ENCODE assay signal across 28 cellular contexts in genomic region chr22:46159212-46159611, GRCh38. TPM values are rescaled to one million over a fixed set of nuclear protein-coding genes. Genes with fewer than 3 reads are reported as not detected.
DNase-seq lines count a peak whose midpoint lies in the region; ATAC-seq, FAIRE-seq and TF ChIP-seq lines count a peak whose summit lies in the region.
"Had no signal": no experiment of that assay in that cellular context is flagged by ENCODE, and none has a peak within 500 bp of the region (broad histone marks: within the 10 kb centered on the region; RNA-seq: fewer than 3 reads in every experiment).

No MANE protein-coding gene starts in this region.

- no peak for DNase-seq in HCT116 (ENCODE audit: low read depth, low spot score)
- DNase-seq in PC-3, result no peak
- no peak for DNase-seq in astrocyte (ENCODE audit: low read depth)
- no peak for DNase-seq in activated CD4-positive, alpha-beta memory T cell treated with anti-CD3 and anti-CD28 coated beads, Interleukin-2, amount 10 ng/mL, durations not matched to agents 7 days and 5 days
- DNase-seq in activated naive CD4-positive, alpha-beta T cell treated with Interleukin-2 at 50 U/mL for 16 hours, result no peak
- DNase-seq in osteocyte (ENCODE audit: extremely low spot score, unreplicated experiment), result no peak
- no peak for DNase-seq in cerebellar nuclear complex (lab: John Stamatoyannopoulos, UW)
- DNase-seq: 8988T; ACHN; BE2C; C1 segment of cervical spinal cord; CD4-positive, alpha-beta memory T cell; CD4-positive, CD25-positive, alpha-beta regulatory T cell; CD8-positive, alpha-beta memory T cell; COR-L47; DMS 273 treated with DMSO at 0.1 percent for 48 hours; DMS153; DMS53; DND-41; EL; GDM1 had no signal

- 0 out of 2 replicates have a peak, but pooled peaks have one; percentile 28 for ATAC-seq in HCT116
- ATAC-seq in PC-3, result no peak
- ATAC-seq: GM12878 had no signal

- TF ChIP-seq CTCF in HCT116 (IDR thresholded peaks at IDR 0.05 in 2 of 3, conservative IDR thresholded peaks at IDR 0.05 in 1 of 3; ENCODE audit: borderline replicate concordance in 1 of 3, insufficient read depth in 1 of 3, low read depth in 2 of 3, low read length in 2 of 3), result no peak
- TF ChIP-seq CTCF in PC-3 (conservative IDR thresholded peaks at IDR 0.05; ENCODE audit: low read depth, low read length), result no peak
- no peak for TF ChIP-seq CTCF in astrocyte (IDR thresholded peaks at IDR 0.05; ENCODE audit: insufficient read depth, low read depth, low read length)
- TF ChIP-seq CTCF in liver (IDR thresholded peaks at IDR 0.05; ENCODE audit: low read depth, low read length, missing input control), result no peak
- TF ChIP-seq CTCF in osteocyte (IDR thresholded peaks at IDR 0.05), result no peak

- intact Hi-C loops in HCT116 (cut with micrococcal nuclease), result loop anchor here (10.0 kb wide), 1 partner anchor 86 kb away; no protein-coding TSS in a partner anchor
- intact Hi-C loops in PC-3 (cut with micrococcal nuclease), result no loop called here

- H3K4me1 ChIP-seq in HCT116 (ENCODE audit: control insufficient read depth in 1 of 2, insufficient read depth in 2 of 2, low read length in 2 of 2), result peaks cover 13 to 25% of the 10 kb centered on the region in 2 experiments
- H3K4me1 ChIP-seq in PC-3 (ENCODE audit: insufficient read depth, low read length), result peaks cover 14% of the 10 kb centered on the region
- H3K4me1 ChIP-seq in astrocyte (ENCODE audit: insufficient read depth, low read length), result peaks cover 9% of the 10 kb centered on the region
- peaks cover 28 to 90% (median 85%) of the 10 kb centered on the region in 4 donors for H3K4me1 ChIP-seq in liver (ENCODE audit: control insufficient read depth in 4 of 4, insufficient read depth in 4 of 4, low read length in 3 of 4)
- H3K4me1 ChIP-seq: BE2C had no signal

- H2AFZ ChIP-seq in HCT116 (ENCODE audit: low read depth, low read length, poor library complexity, severe bottlenecking), result no peak overlapping the region
- no peak overlapping the region for H2AFZ ChIP-seq in PC-3 (ENCODE audit: low read length)
- H2AFZ ChIP-seq in astrocyte (ENCODE audit: low read depth, low read length), result no peak overlapping the region

- H3K9me3 ChIP-seq in HCT116 (ENCODE audit: control insufficient read depth in 1 of 2, insufficient read depth in 1 of 2, low read depth in 1 of 2, low read length in 2 of 2) (no peaks in the 10 kb centered on the region), PC-3 (ENCODE audit: low read length) (no peaks in the 10 kb centered on the region), astrocyte (ENCODE audit: insufficient read depth, low read depth, low read length) (no peaks in the 10 kb centered on the region), liver (ENCODE audit: control insufficient read depth in 4 of 4, low read length in 3 of 4) (no peaks in the 10 kb centered on the region)
- H3K9me3 ChIP-seq: BE2C, BLaER1 had no signal

- no peak for FAIRE-seq in astrocyte (lab: Jason Lieb, UNC)
- FAIRE-seq: A204.1, GM12878, GM12892, GM18507 had no signal

- H3K9ac ChIP-seq in HCT116 (ENCODE audit: low read length) (no peak overlapping the region), PC-3 (ENCODE audit: low read length) (peak overlapping the region; percentile 30; the same call in 1 of the 2 replicates), astrocyte (ENCODE audit: low read length) (no peak overlapping the region), liver (ENCODE audit: low read depth in 1 of 2, low read length in 2 of 2) (peak overlapping the region in 1 of 2 donors; percentile 27)
- H3K9ac ChIP-seq: BLaER1 had no signal

- H3K27ac ChIP-seq in HCT116 (ENCODE audit: low read depth, low read length) (no peak overlapping the region), PC-3 (ENCODE audit: low read length) (peak overlapping the region; percentile 78), astrocyte (ENCODE audit: low read depth, low read length) (no peak overlapping the region), liver (ENCODE audit: low read depth in 1 of 2, low read length in 2 of 2) (peak overlapping the region; percentile 48 to 63)
- H3K27ac ChIP-seq: BLaER1 had no signal

- no peak for TF ChIP-seq POLR2A in HCT116 (IDR thresholded peaks at IDR 0.05; ENCODE audit: borderline replicate concordance, extremely low read depth, insufficient read depth, insufficient read length)

- POLR2A ChIA-PET in HCT116 (lab: Charles Lee), result no interaction called here
- POLR2A ChIA-PET in PC-3 (lab: Charles Lee; ENCODE audit: unreplicated experiment), result no interaction called here
- POLR2A ChIA-PET in activated CD4-positive, alpha-beta memory T cell treated with anti-CD3 and anti-CD28 coated beads, Interleukin-2, amount 10 ng/mL, durations not matched to agents 7 days and 5 days (lab: Charles Lee), result no interaction called here

- peaks cover 3% of the 10 kb centered on the region for H3K27me3 Mint-ChIP-seq in astrocyte (ENCODE audit: low read depth, unreplicated experiment)
- H3K27me3 Mint-ChIP-seq in activated CD4-positive, alpha-beta memory T cell treated with anti-CD3 and anti-CD28 coated beads, Interleukin-2, amount 10 ng/mL, durations not matched to agents 7 days and 5 days, result no peaks in the 10 kb centered on the region
- H3K27me3 Mint-ChIP-seq in osteocyte (ENCODE audit: unreplicated experiment), result no peaks in the 10 kb centered on the region
- H3K27me3 Mint-ChIP-seq: CD4-positive, alpha-beta memory T cell; CD4-positive, CD25-positive, alpha-beta regulatory T cell; CD8-positive, alpha-beta memory T cell had no signal

- no peaks in the 10 kb centered on the region for H3F3A ChIP-seq in PC-3 (ENCODE audit: low read length, unreplicated experiment)

- TF ChIP-seq RAD21 in HCT116 (IDR thresholded peaks at IDR 0.05; ENCODE audit: low read depth), result no peak
- TF ChIP-seq RAD21 in liver (IDR thresholded peaks at IDR 0.05), result no peak

- H3K4me1 Mint-ChIP-seq in astrocyte (ENCODE audit: low read depth, unreplicated experiment) (peaks cover 9% of the 10 kb centered on the region), osteocyte (ENCODE audit: unreplicated experiment) (peaks cover 3% of the 10 kb centered on the region)
- H3K4me1 Mint-ChIP-seq in activated CD4-positive, alpha-beta memory T cell treated with anti-CD3 and anti-CD28 coated beads, Interleukin-2, amount 10 ng/mL, durations not matched to agents 7 days and 5 days, result peaks cover 1% of the 10 kb centered on the region

- 49% methylated on average over 7 of the region's 7 CpGs for WGBS in liver

- H3K4me3 Mint-ChIP-seq in astrocyte (ENCODE audit: unreplicated experiment) (no peak overlapping the region), osteocyte (ENCODE audit: unreplicated experiment) (no peak overlapping the region)
- no peak overlapping the region for H3K4me3 Mint-ChIP-seq in activated CD4-positive, alpha-beta memory T cell treated with anti-CD3 and anti-CD28 coated beads, Interleukin-2, amount 10 ng/mL, durations not matched to agents 7 days and 5 days
- H3K4me3 Mint-ChIP-seq: CD14-positive monocyte; CD4-positive, alpha-beta memory T cell; CD4-positive, CD25-positive, alpha-beta regulatory T cell; CD8-positive, alpha-beta memory T cell had no signal

- H3K4me2 ChIP-seq in HCT116 (ENCODE audit: low read length) (peak overlapping the region; percentile 55), PC-3 (ENCODE audit: low read length) (peak overlapping the region; percentile 43), astrocyte (ENCODE audit: low read length) (peak overlapping the region; percentile 52)
- H3K4me2 ChIP-seq: BLaER1 had no signal

- H4K20me1 ChIP-seq in HCT116 (ENCODE audit: insufficient read depth) (no peaks in the 10 kb centered on the region), PC-3 (ENCODE audit: low read length) (no peaks in the 10 kb centered on the region), astrocyte (ENCODE audit: insufficient read depth, low read length) (peaks cover 38% of the 10 kb centered on the region)

- H3K27ac Mint-ChIP-seq in astrocyte (ENCODE audit: unreplicated experiment) (no peak overlapping the region), osteocyte (ENCODE audit: unreplicated experiment) (no peak overlapping the region)
- H3K27ac Mint-ChIP-seq in activated CD4-positive, alpha-beta memory T cell treated with anti-CD3 and anti-CD28 coated beads, Interleukin-2, amount 10 ng/mL, durations not matched to agents 7 days and 5 days, result no peak overlapping the region
- H3K27ac Mint-ChIP-seq: CD14-positive monocyte; CD4-positive, alpha-beta memory T cell; CD8-positive, alpha-beta memory T cell had no signal

- no TSS peak for BruUV-seq in HCT116 (replicated peaks; lab: Mats Ljungman, UMichigan)
- no TSS peak for BruUV-seq in PC-3 (replicated peaks; lab: Mats Ljungman, UMichigan)

- H3K79me2 ChIP-seq in HCT116 (ENCODE audit: insufficient read depth, low read length) (no peaks in the 10 kb centered on the region), PC-3 (ENCODE audit: low read length) (no peaks in the 10 kb centered on the region), astrocyte (ENCODE audit: insufficient read depth, low read length) (no peaks in the 10 kb centered on the region)

- H3K9me2 ChIP-seq in HCT116 (ENCODE audit: insufficient read depth) (no peaks in the 10 kb centered on the region), PC-3 (replicated peaks; ENCODE audit: low read length) (no peaks in the 10 kb centered on the region)

- no peaks in the 10 kb centered on the region for H3K36me3 ChIP-seq in HCT116 (ENCODE audit: control insufficient read depth in 1 of 2, insufficient read depth in 2 of 2, low read length in 2 of 2)
- H3K36me3 ChIP-seq in PC-3 (ENCODE audit: low read depth, low read length), result no peaks in the 10 kb centered on the region
- peaks cover 2% of the 10 kb centered on the region for H3K36me3 ChIP-seq in astrocyte (ENCODE audit: insufficient read depth, low read length)
- H3K36me3 ChIP-seq in liver (ENCODE audit: control insufficient read depth in 4 of 4, insufficient read depth in 3 of 4, low read depth in 1 of 4, low read length in 3 of 4), result peaks cover 0 to 6% (median 4%) of the 10 kb centered on the region in 4 donors
- H3K36me3 ChIP-seq: BE2C had no signal

- H3K4me3 ChIP-seq in HCT116 (replicated peaks in 1 of 2; ENCODE audit: low read depth in 1 of 2, low read length in 2 of 2) (no peak overlapping the region; a peak in 1 of 4 replicates), PC-3 (ENCODE audit: low read length) (no peak overlapping the region), astrocyte (ENCODE audit: insufficient read depth, low read depth, low read length) (no peak overlapping the region), liver (ENCODE audit: low read depth in 1 of 3, low read length in 3 of 3) (no peak overlapping the region)
- H3K4me3 ChIP-seq: BLaER1, GM12878 had no signal

- H3K27me3 ChIP-seq in HCT116 (ENCODE audit: insufficient read depth, low read length) (no peaks in the 10 kb centered on the region), PC-3 (ENCODE audit: low read length) (no peaks in the 10 kb centered on the region), astrocyte (ENCODE audit: insufficient read depth, low read length) (no peaks in the 10 kb centered on the region), liver (ENCODE audit: control insufficient read depth in 4 of 4, insufficient read depth in 4 of 4, low read length in 3 of 4) (no peaks in the 10 kb centered on the region)
- H3K27me3 ChIP-seq: BE2C, BLaER1 had no signal

- RAD21 ChIA-PET in HCT116 (lab: Charles Lee; ENCODE audit: low non-redundant PET in 1 of 2, low total read pairs in 2 of 2, uncharacterized antibody in 2 of 2, unreplicated experiment in 2 of 2), result no interaction called here

- no peaks in the 10 kb centered on the region for H3K9me3 Mint-ChIP-seq in astrocyte (ENCODE audit: unreplicated experiment)
- no peaks in the 10 kb centered on the region for H3K9me3 Mint-ChIP-seq in activated CD4-positive, alpha-beta memory T cell treated with anti-CD3 and anti-CD28 coated beads, Interleukin-2, amount 10 ng/mL, durations not matched to agents 7 days and 5 days
- H3K9me3 Mint-ChIP-seq in osteocyte (ENCODE audit: unreplicated experiment), result no peaks in the 10 kb centered on the region
- H3K9me3 Mint-ChIP-seq: CD4-positive, alpha-beta memory T cell; CD8-positive, alpha-beta memory T cell had no signal

- CTCF ChIA-PET in HCT116 (lab: Charles Lee) (no interaction called here), PC-3 (lab: Charles Lee) (no interaction called here)
- CTCF ChIA-PET in activated CD4-positive, alpha-beta memory T cell treated with anti-CD3 and anti-CD28 coated beads, Interleukin-2, amount 10 ng/mL, durations not matched to agents 7 days and 5 days (lab: Charles Lee), result no interaction called here

- H3K36me3 Mint-ChIP-seq in astrocyte (ENCODE audit: low read depth, unreplicated experiment), result peaks cover 7% of the 10 kb centered on the region
- H3K36me3 Mint-ChIP-seq in activated CD4-positive, alpha-beta memory T cell treated with anti-CD3 and anti-CD28 coated beads, Interleukin-2, amount 10 ng/mL, durations not matched to agents 7 days and 5 days (ENCODE audit: low read depth), result peaks cover 5% of the 10 kb centered on the region
- H3K36me3 Mint-ChIP-seq in osteocyte (ENCODE audit: unreplicated experiment), result peaks cover 17% of the 10 kb centered on the region

RNA-seq across cellular contexts. Expression of gene PPARA, which starts 8.9 kb away (rescaled TPM):
- total RNA-seq in HCT116 (2021; ENCODE audit: unreplicated experiment) (14.5 TPM), PC-3 (2014; rRNA removed) (6.0 and 7.7 TPM in 2 replicates), astrocyte (8.4 and 9.6 TPM in 2 replicates), liver (10 to 100 TPM; 47.5 to 78.8 TPM), osteocyte (21.8 and 21.9 TPM in 2 replicates)
- 4.8 and 5.6 TPM in 2 replicates for polyA plus RNA-seq in HCT116 (2012)
- polyA plus RNA-seq in liver, result 10 to 100 TPM; 31.2 to 35.1 TPM
- 10 to 100 TPM; 12.9 to 13.4 TPM for total RNA-seq in activated CD4-positive, alpha-beta memory T cell treated with anti-CD3 and anti-CD28 coated beads, Interleukin-2, amount 10 ng/mL, durations not matched to agents 7 days and 5 days

Comparison
In these comparisons a context has a peak if more than half of its experiments do, and no peak if none do; other contexts are left out.
1. H3K27ac ChIP-seq: peak in PC-3 (single experiment) and liver (2 of 2); none in HCT116 (single experiment) and astrocyte (single experiment).
2. Peak in every context shown above with its lines, with median percentiles within 50 percentile points of each other: H3K4me2 ChIP-seq.